Comparison of ENCODE assay signal across 19 cellular contexts in the genomic region with DNA sequence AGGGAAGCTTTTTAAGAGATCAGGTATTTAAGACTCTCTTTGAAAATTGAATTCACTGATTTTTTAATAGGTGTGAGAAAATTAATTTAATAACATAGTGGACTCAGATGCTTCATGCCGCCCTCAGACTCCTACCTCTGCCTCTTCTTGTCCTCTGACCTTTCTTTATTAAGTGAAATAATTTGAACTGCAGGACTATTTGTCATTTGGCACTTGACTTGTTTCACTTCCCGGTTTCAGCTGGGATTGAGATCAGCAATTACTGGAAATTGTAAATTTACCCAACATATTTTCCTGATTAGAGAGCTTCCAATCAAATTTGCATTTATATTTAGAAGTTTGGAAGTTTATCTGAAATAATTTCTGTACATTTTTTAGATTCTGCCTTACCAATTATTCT.
"Had no signal": no experiment of that assay in that cellular context is flagged by ENCODE, and none has a peak within 500 bp of the region (broad histone marks: within the 10 kb centered on the region; RNA-seq: fewer than 3 reads in every experiment).

No MANE protein-coding gene starts in this region.

- ATAC-seq: activated T-cell treated with anti-CD3 and anti-CD28 coated beads, Interleukin-2, amount 50 U/mL, for 4 hours; left lung; stimulated activated naive CD8-positive, alpha-beta T cell treated with anti-CD3 and anti-CD28 coated beads, Interleukin-15, amount 100 ng/mL, for 72 hours; WTC11 had no signal

- H3K4me3 ChIP-seq: hepatocyte, left lung, vagina had no signal

- H3K27me3 ChIP-seq: hepatocyte, left lung, vagina had no signal

- H3K4me1 ChIP-seq: left lung had no signal

- DNase-seq: activated CD4-positive, alpha-beta T cell treated with anti-CD3 and anti-CD28 coated beads, Interleukin-2, amount 50 U/mL, for 48 hours; activated CD8-positive, alpha-beta memory T cell treated with anti-CD3 and anti-CD28 coated beads, Interleukin-2, amount 50 U/mL, for 48 hours; activated naive CD4-positive, alpha-beta T cell treated with Interleukin-2 at 50 U/mL for 16 hours; activated naive CD8-positive, alpha-beta T cell treated with anti-CD3 and anti-CD28 coated beads for 36 hours; activated T-cell treated with anti-CD3 and anti-CD28 coated beads, Interleukin-2, amount 50 U/mL, for 4 hours; cerebellar nuclear complex; cortex of kidney; foreskin fibroblast; immature natural killer cell; left lung; mammary epithelial cell; nephron progenitor cell; stimulated activated CD4-positive, alpha-beta T cell treated with anti-CD3 and anti-CD28 coated beads, Interleukin-1b, Interleukin-23, amount 100 ng/mL, for 48 hours; stimulated activated naive CD8-positive, alpha-beta T cell treated with anti-CD3 and anti-CD28 coated beads, Interleukin-15, amount 100 ng/mL, for 72 hours; T1000 had no signal

- H3K9me3 ChIP-seq: left lung, vagina had no signal

- H3K27ac ChIP-seq: epithelial cell of prostate, hepatocyte, left lung, vagina had no signal
